In genomic region chr13:33283195-33283910, GRCh38 we compare ENCODE assay signal across 1 cellular context.
TF ChIP-seq lines count a peak whose summit lies in the region.

No MANE protein-coding gene starts in this region.

TF ChIP-seq in endothelial cell of umbilical vein, 7 proteins besides CTCF, POLR2A, EP300 and RAD21 (continued from another document):
- TF ChIP-seq MAX (IDR thresholded peaks at IDR 0.05; ENCODE audit: insufficient read depth, insufficient read length), result no peak
